In genomic region chr12:45337835-45338234, GRCh38 we compare ENCODE assay signal across 26 cellular contexts.
"Had no signal": no experiment of that assay in that cellular context is flagged by ENCODE, and none has a peak within 500 bp of the region (broad histone marks: within the 10 kb centered on the region; RNA-seq: fewer than 3 reads in every experiment).

No MANE protein-coding gene starts in this region.

- H3K36me3 ChIP-seq: colonic mucosa, pancreas, prostate gland, right atrium auricular region had no signal

- H3K4me1 ChIP-seq: colonic mucosa, prostate gland, testis had no signal

- DNase-seq: activated CD4-positive, alpha-beta memory T cell treated with anti-CD3 and anti-CD28 coated beads for 36 hours; activated CD4-positive, alpha-beta T cell treated with anti-CD3 and anti-CD28 coated beads, Interleukin-2, amount 10 ng/mL, durations not matched to agents 24 days and 14 days; activated CD4-positive, CD25-positive, alpha-beta regulatory T cell treated with anti-CD3 and anti-CD28 coated beads, Interleukin-2, amount 50 U/mL, for 72 hours; activated CD8-positive, alpha-beta memory T cell treated with anti-CD3 and anti-CD28 coated beads, Interleukin-2, amount 50 U/mL, for 48 hours; activated gamma-delta T cell; activated naive CD4-positive, alpha-beta T cell treated with anti-CD3 and anti-CD28 coated beads, Interleukin-2, amount 10 ng/mL, durations not matched to agents 7 days and 5 days; activated naive CD8-positive, alpha-beta T cell treated with anti-CD3 and anti-CD28 coated beads, Interleukin-2, amount 10 ng/mL, durations not matched to agents 7 days and 5 days; activated T-cell treated with anti-CD3 and anti-CD28 coated beads, Interleukin-2, amount 50 U/mL, for 24 hours; amniotic stem cell; colonic mucosa; effector CD8-positive, alpha-beta T cell; esophagus squamous epithelium; foreskin melanocyte; islet precursor cell; mammary epithelial cell; naive B cell; nucleus accumbens; pancreas; stimulated activated CD4-positive, alpha-beta T cell treated with anti-CD3 and anti-CD28 coated beads, Interleukin-2, amount 100 ng/mL, for 48 hours; stimulated activated naive CD4-positive, alpha-beta T cell treated with Interleukin-2 at 50 U/mL for 16 hours; T-helper 2 cell; testis; trophoblast cell had no signal

- H3K27ac ChIP-seq: colonic mucosa, hepatocyte, pancreas, prostate gland had no signal

- H3K4me3 ChIP-seq: colonic mucosa, esophagus squamous epithelium, hepatocyte, pancreas, prostate gland, right atrium auricular region, testis had no signal

- H3K27me3 ChIP-seq: colonic mucosa, esophagus squamous epithelium, hepatocyte, pancreas, right atrium auricular region, testis had no signal

- H3K9me3 ChIP-seq: colonic mucosa, esophagus squamous epithelium, pancreas, prostate gland, right atrium auricular region, testis had no signal
